14 cellular contexts compared by ENCODE assay signal in genomic region chr3:143507735-143508580, GRCh38.
DNase-seq lines count a peak whose midpoint lies in the region; ATAC-seq, FAIRE-seq and TF ChIP-seq lines count a peak whose summit lies in the region.
"Had no signal": no experiment of that assay in that cellular context is flagged by ENCODE, and none has a peak within 500 bp of the region (broad histone marks: within the 10 kb centered on the region; RNA-seq: fewer than 3 reads in every experiment).

No MANE protein-coding gene starts in this region.

- CTCF ChIA-PET in A549 (lab: Yijun Ruan, JAX), result no interaction called here

- peaks cover 13% of the 10 kb centered on the region; the same call in 2 of the 3 replicates for H3K4me1 ChIP-seq in A549
- H3K4me1 ChIP-seq: adrenal gland had no signal

- H3K27ac ChIP-seq in A549, result 0 out of 6 replicates have a peak overlapping the region, but pooled peaks of 1 of the 2 experiments have one; percentile 9
- H3K27ac ChIP-seq: adrenal gland, thoracic aorta had no signal

- WGBS in A549 (ENCODE audit: missing lambda C conversion rate), result 23% methylated on average over 3 of the region's 3 CpGs

- POLR2A ChIA-PET in A549 (lab: Yijun Ruan, JAX), result no interaction called here

- H3K4me3 ChIP-seq in A549 (no peak overlapping the region), cardiac fibroblast (replicated peaks in 1 of 2; ENCODE audit: low read depth in 2 of 2, low read length in 2 of 2) (no peak overlapping the region)
- H3K4me3 ChIP-seq: adrenal gland, thoracic aorta had no signal

- no peak for TF ChIP-seq RAD21 in A549 (conservative IDR thresholded peaks at IDR 0.05 in 1 of 2, IDR thresholded peaks at IDR 0.05 in 1 of 2)

- peak overlapping the region; percentile 44 for H3K4me2 ChIP-seq in A549

- TF ChIP-seq EP300 in A549 (IDR thresholded peaks at IDR 0.05), result no peak

- TF ChIP-seq CTCF in A549 (IDR thresholded peaks at IDR 0.05) (no peak), cardiac fibroblast (IDR thresholded peaks at IDR 0.05; ENCODE audit: low read depth, low read length) (no peak)

- peak; percentile 65 for FAIRE-seq in A549 (lab: Jason Lieb, UNC)
- FAIRE-seq: TTC549 had no signal

- peak; percentile 76 to 85; a peak in 4 of 6 replicates for ATAC-seq in A549
- no peak for ATAC-seq in HG03520 (IDR thresholded peaks at IDR 0.05; ENCODE audit: unreplicated experiment)
- no peak for ATAC-seq in GM18861 (IDR thresholded peaks at IDR 0.05; ENCODE audit: unreplicated experiment)
- ATAC-seq: right cardiac atrium, Right ventricle myocardium inferior had no signal

- no peaks in the 10 kb centered on the region for H3K9me3 ChIP-seq in A549
- H3K9me3 ChIP-seq: adrenal gland, thoracic aorta had no signal

- DNase-seq in A549 (ENCODE audit: low read depth in 1 of 2, low spot score in 1 of 2) (peak in 1 of 2 experiments; percentile 15), HS-27A (ENCODE audit: low read depth) (peak; percentile 77), cardiac fibroblast (ENCODE audit: low read depth in 2 of 2) (peak; percentile 58 to 96), medulla oblongata (ENCODE audit: extremely low spot score) (peak; percentile 23), HPDE6-E6E7 (ENCODE audit: extremely low spot score) (no peak)
- no peak for DNase-seq in activated T-cell treated with anti-CD3 and anti-CD28 coated beads, Interleukin-2, amount 50 U/mL, for 1 hour
- DNase-seq: activated CD8-positive, alpha-beta memory T cell treated with anti-CD3 and anti-CD28 coated beads, Interleukin-2, amount 50 U/mL, for 4 hours; adrenal gland; right cardiac atrium had no signal

- TF ChIP-seq POLR2A in A549 (IDR thresholded peaks at IDR 0.05; ENCODE audit: low read length), result no peak

TF ChIP-seq in A549, 52 proteins besides CTCF, POLR2A, EP300 and RAD21:
- no peak for TF ChIP-seq CBX2 (IDR thresholded peaks at IDR 0.05; ENCODE audit: borderline replicate concordance, low read depth)
- TF ChIP-seq FOSL2 (IDR thresholded peaks at IDR 0.05), result no peak
- 0 out of 2 replicates have a peak, but pooled peaks have one; percentile 23 for TF ChIP-seq FOSL2 (CRISPR knock-in tag; IDR thresholded peaks at IDR 0.05)

Comparison
In these comparisons a context has a peak if more than half of its experiments do, and no peak if none do; other contexts are left out.
1. ATAC-seq: peak in A549 (2 of 2); none in HG03520 (single experiment) and GM18861 (single experiment).
2. DNase-seq: peak in HS-27A (single experiment), cardiac fibroblast (2 of 2) and medulla oblongata (single experiment); none in HPDE6-E6E7 (single experiment) and activated T-cell treated with anti-CD3 and anti-CD28 coated beads, Interleukin-2, amount 50 U/mL, for 1 hour (single experiment).